ENCODE assay signal across 8 cellular contexts in genomic region chr19:54164369-54165068, GRCh38. TPM values are rescaled to one million over a fixed set of nuclear protein-coding genes. Genes with fewer than 3 reads are reported as not detected.
DNase-seq lines count a peak whose midpoint lies in the region; ATAC-seq and TF ChIP-seq lines count a peak whose summit lies in the region.

No MANE protein-coding gene starts in this region.

- no peak overlapping the region for H3K27ac ChIP-seq in heart left ventricle
- peak overlapping the region in 1 of 10 donors; percentile 35 for H3K27ac ChIP-seq in heart right ventricle

- peak in 4 of 5 donors; percentile 55 to 91 (median 84) for DNase-seq in heart left ventricle
- no peak for DNase-seq in Right ventricle myocardium superior
- peak; percentile 38 for DNase-seq in activated T-cell treated with anti-CD3 and anti-CD28 coated beads for 24 hours (ENCODE audit: low read depth)
- DNase-seq in heart right ventricle = peak; percentile 84 to 87
- DNase-seq in stimulated activated CD4-positive, alpha-beta T cell treated with anti-CD3 and anti-CD28 coated beads, Interleukin-2, amount 100 ng/mL, for 24 hours = peak; percentile 67 to 74
- no peak for DNase-seq in NCI-H2227 treated with DMSO at 0.1 percent for 48 hours (lab: John Stamatoyannopoulos, UW)

- peak in 2 of 4 donors; percentile 12 to 16 for ATAC-seq in heart left ventricle
- ATAC-seq in Right ventricle myocardium superior (ENCODE audit: poor library complexity) = no peak
- ATAC-seq in heart right ventricle = peak in 3 of 8 donors; percentile 6 to 40 (median 28)
- no peak for ATAC-seq in GM18505 (IDR thresholded peaks at IDR 0.05; ENCODE audit: unreplicated experiment)
- ATAC-seq in HG03439 (IDR thresholded peaks at IDR 0.05; ENCODE audit: unreplicated experiment) = no peak

- peak in 1 of 2 donors; percentile 35 for TF ChIP-seq POLR2A in heart left ventricle (IDR thresholded peaks at IDR 0.05)
- no peak for TF ChIP-seq POLR2A in GM18505 (IDR thresholded peaks at IDR 0.05; ENCODE audit: borderline replicate concordance, extremely low read depth, insufficient read depth, insufficient read length)

- intact Hi-C loops in heart left ventricle (cut with DNase I) = loop anchor here in 1 of 10 donors (5.0 kb wide), 1 partner anchor 38 kb away; the partner anchor contains the start of gene RPS9
- intact Hi-C loops in Right ventricle myocardium superior (cut with DNase I) = no loop called here
- intact Hi-C loops in heart right ventricle (cut with DNase I) = loop anchor here in 3 of 10 donors (5.0 kb wide), 2 partner anchors 38 to 68 kb away; partner anchors contain the start of gene RPS9 (in 1 of the 3)

- H3K4me1 ChIP-seq in heart left ventricle (peaks cover 0 to 52% (median 25%) of the 10 kb centered on the region in 12 donors), heart right ventricle (peaks cover 6 to 51% (median 31%) of the 10 kb centered on the region in 9 donors)

- 8 to 13% (median 11%) methylated on average over 27 to 37 of the region's 37 CpGs for WGBS in heart left ventricle, 4 donors
- 6 to 10% methylated on average over 37 of the region's 37 CpGs for WGBS in heart right ventricle, 2 donors

- H3K9me3 ChIP-seq in heart left ventricle = no peaks in the 10 kb centered on the region
- no peaks in the 10 kb centered on the region for H3K9me3 ChIP-seq in heart right ventricle

- H3K27me3 ChIP-seq in heart left ventricle (peaks cover 0 to 16% (median 2%) of the 10 kb centered on the region in 9 donors), heart right ventricle (peaks cover 0 to 31% (median 15%) of the 10 kb centered on the region in 7 donors)

- H3K36me3 ChIP-seq in heart left ventricle (no peaks in the 10 kb centered on the region), heart right ventricle (no peaks in the 10 kb centered on the region)

- TF ChIP-seq CTCF in heart left ventricle (IDR thresholded peaks at IDR 0.05) (no peak), heart right ventricle (IDR thresholded peaks at IDR 0.05) (no peak)

- H3K4me3 ChIP-seq in heart left ventricle = peak overlapping the region in 5 of 12 donors; percentile 21 to 56 (median 30)
- peak overlapping the region in 4 of 10 donors; percentile 6 to 46 (median 36) for H3K4me3 ChIP-seq in heart right ventricle

RNA-seq across cellular contexts. Expression of gene LENG1, which starts 5.0 kb away (rescaled TPM):
- 1 to 10 TPM; 5.4 to 8.7 (median 6.8) TPM for total RNA-seq in heart left ventricle
- 10 to 100 TPM; 14.4 to 18.6 TPM for polyA plus RNA-seq in heart left ventricle
- total RNA-seq in Right ventricle myocardium superior = 6.5 TPM
- 1 to 10 TPM; 5.4 to 8.4 (median 6.9) TPM for total RNA-seq in heart right ventricle
- polyA plus RNA-seq in heart right ventricle = 10 to 100 TPM; 14.6 to 16.9 TPM

RNA-seq across cellular contexts. Expression of gene TMC4, which starts 8.4 kb away (rescaled TPM):
- total RNA-seq in heart left ventricle = 1 to 10 TPM in 7 of 9 donors, under 1 TPM in 1, not detected in 1; 0.58 to 4.5 (median 2.1) TPM
- 1 to 10 TPM; 1.2 to 3.6 TPM for polyA plus RNA-seq in heart left ventricle
- 0.91 TPM for total RNA-seq in Right ventricle myocardium superior
- 1 to 10 TPM in 9 of 10 donors, under 1 TPM in 1; 0.59 to 5.5 (median 2.1) TPM for total RNA-seq in heart right ventricle
- polyA plus RNA-seq in heart right ventricle = 10 to 100 TPM in 1 of 2 donors, 1 to 10 TPM in 1; 1.6 to 11.6 TPM

RNA-seq across cellular contexts. Expression of gene MBOAT7, which starts 24.9 kb away (rescaled TPM):
- total RNA-seq in heart left ventricle (10 to 100 TPM; 11.3 to 37.3 (median 19.6) TPM), Right ventricle myocardium superior (12.7 TPM), heart right ventricle (10 to 100 TPM; 12.3 to 29.4 (median 15.5) TPM)
- polyA plus RNA-seq in heart left ventricle (10 to 100 TPM in 1 of 2 donors, 1 to 10 TPM in 1; 9.8 to 25.6 TPM), heart right ventricle (10 to 100 TPM in 1 of 2 donors, 1 to 10 TPM in 1; 7.7 to 17.0 TPM)

RNA-seq across cellular contexts. Expression of gene TSEN34, which starts 26.6 kb away (rescaled TPM):
- total RNA-seq in heart left ventricle (10 to 100 TPM; 13.2 to 48.9 (median 23.5) TPM), Right ventricle myocardium superior (14.3 TPM), heart right ventricle (10 to 100 TPM; 12.1 to 24.0 (median 19.3) TPM)
- polyA plus RNA-seq in heart left ventricle (10 to 100 TPM; 10.2 to 35.1 TPM), heart right ventricle (10 to 100 TPM in 1 of 2 donors, 1 to 10 TPM in 1; 5.6 to 38.0 TPM)

RNA-seq across cellular contexts. Expression of gene CNOT3, which starts 27.0 kb away (rescaled TPM):
- total RNA-seq in heart left ventricle (10 to 100 TPM; 12.6 to 28.2 (median 18.5) TPM), Right ventricle myocardium superior (17.6 TPM), heart right ventricle (10 to 100 TPM; 16.0 to 25.9 (median 20.9) TPM)
- polyA plus RNA-seq in heart left ventricle (10 to 100 TPM; 14.2 to 18.1 TPM), heart right ventricle (10 to 100 TPM; 14.5 to 27.8 TPM)

Comparison
In these comparisons a context has a peak if more than half of its experiments do, and no peak if none do; other contexts are left out.
1. DNase-seq: peak in heart left ventricle (4 of 5), activated T-cell treated with anti-CD3 and anti-CD28 coated beads for 24 hours (single experiment), heart right ventricle (2 of 2) and stimulated activated CD4-positive, alpha-beta T cell treated with anti-CD3 and anti-CD28 coated beads, Interleukin-2, amount 100 ng/mL, for 24 hours (2 of 2); none in Right ventricle myocardium superior (single experiment) and NCI-H2227 treated with DMSO at 0.1 percent for 48 hours (single experiment).